8 cellular contexts compared by ENCODE assay signal in genomic region chr20:31710423-31711250, GRCh38. TPM values are rescaled to one million over a fixed set of nuclear protein-coding genes. Genes with fewer than 3 reads are reported as not detected.
DNase-seq lines count a peak whose midpoint lies in the region; ATAC-seq and TF ChIP-seq lines count a peak whose summit lies in the region.

No MANE protein-coding gene starts in this region.

- H3K9ac ChIP-seq in adipocyte (ENCODE audit: low read length) = peak overlapping the region; percentile 91

- H3K9me3 ChIP-seq in adipocyte (ENCODE audit: control insufficient read depth, low read length) = no peaks in the 10 kb centered on the region
- no peaks in the 10 kb centered on the region for H3K9me3 ChIP-seq in vagina

- peak overlapping the region; percentile 73 for H3K4me3 ChIP-seq in adipocyte (ENCODE audit: low read length)
- no peak overlapping the region for H3K4me3 ChIP-seq in vagina

- no peaks in the 10 kb centered on the region for H3K27me3 ChIP-seq in adipocyte (replicated peaks; ENCODE audit: control insufficient read depth, insufficient read depth, low read length)
- H3K27me3 ChIP-seq in vagina = no peaks in the 10 kb centered on the region

- H3K27ac ChIP-seq in vagina = peak overlapping the region; percentile 99

- DNase-seq in Right ventricle myocardium superior (peak; percentile 80), left cardiac atrium (no peak), adipocyte (ENCODE audit: low read depth) (no peak), medulla oblongata (ENCODE audit: extremely low spot score) (peak; percentile 28), vagina (ENCODE audit: extremely low spot score in 2 of 2) (no peak), kidney glomerular epithelial cell (lab: John Stamatoyannopoulos, UW) (no peak), T1000 (lab: John Stamatoyannopoulos, UW) (no peak)

- intact Hi-C loops in Right ventricle myocardium superior (cut with DNase I) (no loop called here), left cardiac atrium (cut with DNase I) (loop anchor here (5.0 kb wide), 2 partner anchors 38 to 138 kb away; no protein-coding TSS in a partner anchor), vagina (cut with DNase I) (no loop called here)

- peaks cover 83% of the 10 kb centered on the region for H3K4me1 ChIP-seq in adipocyte (ENCODE audit: control insufficient read depth, insufficient read depth, low read length)
- peaks cover 88% of the 10 kb centered on the region for H3K4me1 ChIP-seq in vagina

- no peak for TF ChIP-seq POLR2A in vagina (IDR thresholded peaks at IDR 0.05)

- no peak for TF ChIP-seq CTCF in vagina (IDR thresholded peaks at IDR 0.05)

- H3K36me3 ChIP-seq in adipocyte (ENCODE audit: control insufficient read depth, insufficient read depth, low read length, severe bottlenecking) (peaks cover 68% of the 10 kb centered on the region), vagina (peaks cover 0 to 24% of the 10 kb centered on the region in 2 donors)

- ATAC-seq in Right ventricle myocardium superior (ENCODE audit: poor library complexity) (peak; percentile 40), left cardiac atrium (no peak), GM18858 (IDR thresholded peaks at IDR 0.05; ENCODE audit: unreplicated experiment) (no peak)

RNA-seq across cellular contexts. Expression of gene BCL2L1, which starts 12.0 kb away (rescaled TPM):
- total RNA-seq in Right ventricle myocardium superior (48.7 TPM), left cardiac atrium (10 to 100 TPM; 45.1 to 79.8 TPM), vagina (57.2 TPM)

RNA-seq across cellular contexts. Expression of gene TPX2, which starts 28.5 kb away (rescaled TPM):
- 0.97 TPM for total RNA-seq in Right ventricle myocardium superior
- 1 to 10 TPM in 1 of 2 donors, under 1 TPM in 1; 0.73 to 2.0 TPM for total RNA-seq in left cardiac atrium
- 6.1 TPM for total RNA-seq in vagina

Comparison
In these comparisons a context has a peak if more than half of its experiments do, and no peak if none do; other contexts are left out.
1. DNase-seq: peak in Right ventricle myocardium superior (single experiment) and medulla oblongata (single experiment); none in left cardiac atrium (single experiment), adipocyte (single experiment), vagina (0 of 2), kidney glomerular epithelial cell (single experiment) and T1000 (single experiment).
2. intact Hi-C loops: an anchor here in left cardiac atrium (5.0 kb wide); none called in Right ventricle myocardium superior and vagina.